Comparison of ENCODE assay signal across 9 cellular contexts in genomic region chr7:100259984-100260383, GRCh38. TPM values are rescaled to one million over a fixed set of nuclear protein-coding genes. Genes with fewer than 3 reads are reported as not detected.
"Had no signal": no experiment of that assay in that cellular context is flagged by ENCODE, and none has a peak within 500 bp of the region (broad histone marks: within the 10 kb centered on the region; RNA-seq: fewer than 3 reads in every experiment).

No MANE protein-coding gene starts in this region.

RNA-seq across cellular contexts. Expression of gene PVRIG, which starts 40.2 kb away (rescaled TPM):
- total RNA-seq: LHCN-M2, MCF 10A, NCI-H460, Right ventricle myocardium superior had no signal
- polyA plus RNA-seq: SK-N-SH had no signal

RNA-seq across cellular contexts. Expression of gene SPDYE3, which starts 47.5 kb away (rescaled TPM):
- total RNA-seq: LHCN-M2, MCF 10A, NCI-H460, OCI-LY7, PC-9, Peyer's patch, Right ventricle myocardium superior, SJSA1 had no signal
- polyA plus RNA-seq: SK-N-SH had no signal
